ENCODE assay signal across 2 cellular contexts in genomic region chr3:153553605-153553945, GRCh38.
TF ChIP-seq lines count a peak whose summit lies in the region.

No MANE protein-coding gene starts in this region.

TF ChIP-seq in A549, 52 proteins besides CTCF, POLR2A, EP300 and RAD21 (continued from another document):
- TF ChIP-seq ATOH8 (CRISPR knock-in tag; IDR thresholded peaks at IDR 0.05; ENCODE audit: low read depth) (no peak), HOXB13 (CRISPR knock-in tag; IDR thresholded peaks at IDR 0.05; ENCODE audit: low read depth) (no peak)

TF ChIP-seq in K562, 482 proteins besides CTCF, POLR2A, EP300 and RAD21:
- TF ChIP-seq, protein P1, sequence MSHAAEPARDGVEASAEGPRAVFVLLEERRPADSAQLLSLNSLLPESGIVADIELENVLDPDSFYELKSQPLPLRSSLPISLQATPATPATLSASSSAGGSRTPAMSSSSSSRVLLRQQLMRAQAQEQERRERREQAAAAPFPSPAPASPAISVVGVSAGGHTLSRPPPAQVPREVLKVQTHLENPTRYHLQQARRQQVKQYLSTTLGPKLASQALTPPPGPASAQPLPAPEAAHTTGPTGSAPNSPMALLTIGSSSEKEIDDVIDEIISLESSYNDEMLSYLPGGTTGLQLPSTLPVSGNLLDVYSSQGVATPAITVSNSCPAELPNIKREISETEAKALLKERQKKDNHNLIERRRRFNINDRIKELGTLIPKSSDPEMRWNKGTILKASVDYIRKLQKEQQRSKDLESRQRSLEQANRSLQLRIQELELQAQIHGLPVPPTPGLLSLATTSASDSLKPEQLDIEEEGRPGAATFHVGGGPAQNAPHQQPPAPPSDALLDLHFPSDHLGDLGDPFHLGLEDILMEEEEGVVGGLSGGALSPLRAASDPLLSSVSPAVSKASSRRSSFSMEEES (CRISPR knock-in tag; IDR thresholded peaks at IDR 0.05), result peak; percentile 62
- no peak for TF ChIP-seq HMG20B (CRISPR knock-in tag; IDR thresholded peaks at IDR 0.05)
- TF ChIP-seq ZNF217 (CRISPR knock-in tag; IDR thresholded peaks at IDR 0.05), result no peak
- TF ChIP-seq, protein P2, sequence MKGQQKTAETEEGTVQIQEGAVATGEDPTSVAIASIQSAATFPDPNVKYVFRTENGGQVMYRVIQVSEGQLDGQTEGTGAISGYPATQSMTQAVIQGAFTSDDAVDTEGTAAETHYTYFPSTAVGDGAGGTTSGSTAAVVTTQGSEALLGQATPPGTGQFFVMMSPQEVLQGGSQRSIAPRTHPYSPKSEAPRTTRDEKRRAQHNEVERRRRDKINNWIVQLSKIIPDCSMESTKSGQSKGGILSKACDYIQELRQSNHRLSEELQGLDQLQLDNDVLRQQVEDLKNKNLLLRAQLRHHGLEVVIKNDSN (CRISPR knock-in tag; IDR thresholded peaks at IDR 0.05), result peak; percentile 51; the same call in 1 of the 2 replicates
- peak; percentile 27; the same call in 1 of the 2 replicates for TF ChIP-seq USF2 (CRISPR knock-in tag; IDR thresholded peaks at IDR 0.05)
